ENCODE assay signal across 8 cellular contexts in the genomic region with DNA sequence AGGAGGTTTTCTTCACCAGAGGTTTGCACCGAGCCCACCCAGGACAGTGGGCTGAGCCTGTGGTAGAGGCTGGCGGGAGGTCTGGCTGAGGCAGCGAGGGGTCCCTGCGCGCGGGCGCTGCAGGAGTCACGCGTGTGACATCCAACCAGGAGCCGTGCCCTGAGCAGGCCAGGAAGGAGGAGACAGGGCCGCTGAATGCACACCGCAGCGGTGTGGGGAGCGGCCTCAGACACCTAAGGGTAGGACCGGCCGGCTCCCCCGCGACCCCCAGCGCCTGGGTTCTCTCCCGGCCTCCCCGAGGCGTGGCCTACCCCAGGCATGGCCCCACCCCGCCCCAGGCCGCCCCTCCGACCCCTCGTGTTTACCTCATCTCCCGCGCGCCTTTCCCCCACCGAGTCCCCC. TPM values are rescaled to one million over a fixed set of nuclear protein-coding genes. Genes with fewer than 3 reads are reported as not detected.
DNase-seq lines count a peak whose midpoint lies in the region; ATAC-seq and TF ChIP-seq lines count a peak whose summit lies in the region.

No MANE protein-coding gene starts in this region.

- 1 to 2% methylated on average over 10 to 26 of the region's 30 CpGs for WGBS in body of pancreas, 2 donors

- H3K4me1 Mint-ChIP-seq in Calu3 (ENCODE audit: low read depth, unreplicated experiment): peaks cover 36% of the 10 kb centered on the region

- H3K9me3 ChIP-seq in RWPE2 (ENCODE audit: severe bottlenecking) (peaks cover 13% of the 10 kb centered on the region), body of pancreas (no peaks in the 10 kb centered on the region)

- H3K27ac Mint-ChIP-seq in Calu3 (ENCODE audit: unreplicated experiment): peak overlapping the region; percentile 40

- H3K4me3 ChIP-seq in RWPE2 (ENCODE audit: severe bottlenecking) (peak overlapping the region; percentile 73), body of pancreas (peak overlapping the region; percentile 79 to 84)

- H3K4me1 ChIP-seq in RWPE2 (ENCODE audit: insufficient read depth, poor library complexity, severe bottlenecking): peaks cover 13% of the 10 kb centered on the region
- peaks cover 16% of the 10 kb centered on the region for H3K4me1 ChIP-seq in body of pancreas

- no peak for TF ChIP-seq CTCF in Calu3 (IDR thresholded peaks at IDR 0.05; ENCODE audit: unreplicated experiment)
- TF ChIP-seq CTCF in RWPE2 (IDR thresholded peaks at IDR 0.05; ENCODE audit: poor library complexity, severe bottlenecking): no peak
- no peak for TF ChIP-seq CTCF in body of pancreas (IDR thresholded peaks at IDR 0.05)

- BruUV-seq in Calu3 (replicated peaks; lab: Mats Ljungman, UMichigan): no TSS peak

- ATAC-seq in GM19397 (IDR thresholded peaks at IDR 0.05; ENCODE audit: unreplicated experiment): peak; percentile 36
- peak; percentile 29 for ATAC-seq in HG03469 (IDR thresholded peaks at IDR 0.05; ENCODE audit: unreplicated experiment)
- peak; percentile 70 for ATAC-seq in RWPE2 (ENCODE audit: low read depth)
- ATAC-seq in body of pancreas: peak; percentile 58

- CTCF ChIA-PET in Calu3 (lab: Charles Lee): interaction anchor here (0.6 to 1.4 kb wide), 3 partner anchors 18 to 243 kb away, joined by 3 to 13 read pairs (median 5); no protein-coding TSS in a partner anchor

- H3K4me3 Mint-ChIP-seq in Calu3 (ENCODE audit: low read depth, unreplicated experiment): peak overlapping the region; percentile 73

- H3K9me3 Mint-ChIP-seq in Calu3 (ENCODE audit: low read depth, unreplicated experiment): peaks cover 3% of the 10 kb centered on the region

- no peak for TF ChIP-seq POLR2A in body of pancreas (IDR thresholded peaks at IDR 0.05)

- H3K27me3 Mint-ChIP-seq in Calu3 (ENCODE audit: unreplicated experiment): no peaks in the 10 kb centered on the region

- DNase-seq in Calu3: peak; percentile 61
- DNase-seq in RWPE2 (ENCODE audit: low spot score): no peak
- peak; percentile 44 to 60 (median 48) for DNase-seq in body of pancreas
- peak; percentile 79 for DNase-seq in islet precursor cell
- peak; percentile 63 for DNase-seq in stimulated activated CD4-positive, alpha-beta T cell treated with anti-CD3 and anti-CD28 coated beads, Interleukin-1b, Interleukin-23, amount 100 ng/mL, for 48 hours
- DNase-seq in cerebellar cortex (ENCODE audit: low spot score): no peak

- peaks cover 34% of the 10 kb centered on the region for H3K36me3 Mint-ChIP-seq in Calu3 (ENCODE audit: insufficient read depth, unreplicated experiment)

- H3K27ac ChIP-seq in RWPE2 (ENCODE audit: poor library complexity, severe bottlenecking) (peak overlapping the region; percentile 64), body of pancreas (peak overlapping the region; percentile 87 to 93 (median 90))

- H3K27me3 ChIP-seq in RWPE2 (ENCODE audit: insufficient read depth, poor library complexity, severe bottlenecking) (no peaks in the 10 kb centered on the region), body of pancreas (no peaks in the 10 kb centered on the region)

- no peaks in the 10 kb centered on the region for H3K36me3 ChIP-seq in RWPE2 (ENCODE audit: low read depth)
- no peaks in the 10 kb centered on the region for H3K36me3 ChIP-seq in body of pancreas (replicated peaks in 1 of 2; ENCODE audit: insufficient read depth in 1 of 2, low read depth in 2 of 2)

- intact Hi-C loops in Calu3 (cut with micrococcal nuclease; ENCODE audit: unreplicated experiment) (loop anchor here (5.0 kb wide), 1 partner anchor 111 kb away; no protein-coding TSS in a partner anchor), body of pancreas (cut with DNase I) (no loop called here)

RNA-seq across cellular contexts. Expression of a gene that starts 0.4 kb away (rescaled TPM):
- total RNA-seq in Calu3 (2022) (69.6 and 101 TPM in 2 replicates), body of pancreas (10 to 100 TPM; 27.4 to 41.0 TPM)

Comparison
In these comparisons a context has a peak if more than half of its experiments do, and no peak if none do; other contexts are left out.
1. DNase-seq: peak in Calu3 (single experiment), body of pancreas (4 of 4), islet precursor cell (single experiment) and stimulated activated CD4-positive, alpha-beta T cell treated with anti-CD3 and anti-CD28 coated beads, Interleukin-1b, Interleukin-23, amount 100 ng/mL, for 48 hours (single experiment); none in RWPE2 (single experiment) and cerebellar cortex (single experiment).
2. Peak in every context shown above with its lines, with median percentiles within 50 percentile points of each other: ATAC-seq.